In the genomic region with DNA sequence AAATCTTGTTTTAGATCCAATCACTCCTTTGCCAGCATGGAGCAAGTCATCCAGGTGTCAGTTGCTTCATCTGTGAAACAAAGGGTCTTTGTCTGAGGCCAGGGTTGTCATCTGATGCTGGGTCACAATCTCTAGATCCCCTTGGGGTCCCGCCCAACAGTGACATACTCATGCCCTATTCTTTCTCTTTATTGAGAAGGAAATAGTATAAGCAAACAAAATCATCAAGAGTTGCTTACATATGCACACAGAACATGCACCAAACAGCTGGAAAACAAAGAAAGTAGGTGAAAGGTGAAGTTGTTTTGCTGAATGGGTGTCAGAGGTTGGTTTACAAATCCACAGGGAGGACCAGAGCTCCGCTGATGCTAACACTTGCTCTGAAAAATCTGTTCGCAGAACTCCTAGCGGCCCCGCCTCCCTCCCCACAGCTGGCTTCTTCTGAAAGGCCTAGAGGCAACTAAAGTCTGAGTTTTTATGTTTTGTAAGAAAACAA, we compare ENCODE assay signal across 13 cellular contexts.
A peak's percentile ranks its signal among the peaks of the same experiment; 100 is the strongest.
DNase-seq lines count a peak whose midpoint lies in the region; ATAC-seq and TF ChIP-seq lines count a peak whose summit lies in the region.
"Had no signal": no experiment of that assay in that cellular context is flagged by ENCODE, and none has a peak within 500 bp of the region (broad histone marks: within the 10 kb centered on the region; RNA-seq: fewer than 3 reads in every experiment).

No MANE protein-coding gene starts in this region.

- in situ Hi-C loops in transverse colon (cut with MboI; ENCODE audit: low pct_ligation_motif_present in 1 of 4, low pct_unique_long_range_greater_than_20kb in 1 of 4, low sequenced_read_pairs in 3 of 4) = no loop called here

- intact Hi-C loops in transverse colon (cut with DNase I; ENCODE audit: low total_unique reads) = loop anchor here (5.0 kb wide), 1 partner anchor 1779 kb away; no protein-coding TSS in a partner anchor
- intact Hi-C loops in activated T-helper 2 cell treated with anti-CD3 and anti-CD28 coated beads, Interferon-gamma antibody, Interleukin-2, Interleukin-4, amounts not matched to agents 10 μg/mL and 5 μg/mL and 100 μg/mL, durations not matched to agents 14 hours and 24 hours and 36 hours (cut with micrococcal nuclease) = no loop called here

- peaks cover 3% of the 10 kb centered on the region for H3K4me1 Mint-ChIP-seq in activated T-helper 2 cell treated with anti-CD3 and anti-CD28 coated beads, Interferon-gamma antibody, Interleukin-2, Interleukin-4, amounts not matched to agents 10 μg/mL and 5 μg/mL and 100 μg/mL, durations not matched to agents 14 hours and 24 hours and 36 hours (ENCODE audit: low read depth)
- H3K4me1 Mint-ChIP-seq: activated naive CD8-positive, alpha-beta T cell treated with anti-CD3 and anti-CD28 coated beads, Interleukin-2, amount 10 ng/mL, durations not matched to agents 7 days and 5 days had no signal

- H3K9me3 Mint-ChIP-seq in activated T-helper 2 cell treated with anti-CD3 and anti-CD28 coated beads, Interferon-gamma antibody, Interleukin-2, Interleukin-4, amounts not matched to agents 10 μg/mL and 5 μg/mL and 100 μg/mL, durations not matched to agents 14 hours and 24 hours and 36 hours = no peaks in the 10 kb centered on the region
- H3K9me3 Mint-ChIP-seq: activated naive CD8-positive, alpha-beta T cell treated with anti-CD3 and anti-CD28 coated beads, Interleukin-2, amount 10 ng/mL, durations not matched to agents 7 days and 5 days had no signal

- H3K27ac ChIP-seq in transverse colon = peak overlapping the region in 1 of 4 donors; percentile 16
- H3K27ac ChIP-seq: A549, upper lobe of right lung had no signal

- no peak overlapping the region for H3K27ac Mint-ChIP-seq in activated T-helper 2 cell treated with anti-CD3 and anti-CD28 coated beads, Interferon-gamma antibody, Interleukin-2, Interleukin-4, amounts not matched to agents 10 μg/mL and 5 μg/mL and 100 μg/mL, durations not matched to agents 14 hours and 24 hours and 36 hours
- H3K27ac Mint-ChIP-seq: activated naive CD8-positive, alpha-beta T cell treated with anti-CD3 and anti-CD28 coated beads, Interleukin-2, amount 10 ng/mL, durations not matched to agents 7 days and 5 days had no signal

- H3K36me3 Mint-ChIP-seq in activated T-helper 2 cell treated with anti-CD3 and anti-CD28 coated beads, Interferon-gamma antibody, Interleukin-2, Interleukin-4, amounts not matched to agents 10 μg/mL and 5 μg/mL and 100 μg/mL, durations not matched to agents 14 hours and 24 hours and 36 hours (ENCODE audit: low read depth) = no peaks in the 10 kb centered on the region

- TF ChIP-seq POLR2A in transverse colon (IDR thresholded peaks at IDR 0.05) = no peak

- no peaks in the 10 kb centered on the region for H3K9me3 ChIP-seq in transverse colon
- H3K9me3 ChIP-seq: A549, upper lobe of right lung had no signal

- peaks cover 26% of the 10 kb centered on the region for H3K27me3 Mint-ChIP-seq in activated T-helper 2 cell treated with anti-CD3 and anti-CD28 coated beads, Interferon-gamma antibody, Interleukin-2, Interleukin-4, amounts not matched to agents 10 μg/mL and 5 μg/mL and 100 μg/mL, durations not matched to agents 14 hours and 24 hours and 36 hours (ENCODE audit: low read depth)

- WGBS in transverse colon (ENCODE audit: low coverage in 1 of 2), 2 donors = 35% methylated on average over 5 of the region's 5 CpGs

- no peak for TF ChIP-seq EP300 in transverse colon (IDR thresholded peaks at IDR 0.05; ENCODE audit: low read depth)

- TF ChIP-seq CTCF in choroid plexus epithelial cell (conservative IDR thresholded peaks at IDR 0.05; ENCODE audit: low read depth, low read length) (no peak), transverse colon (IDR thresholded peaks at IDR 0.05) (no peak)

- peaks cover 0 to 18% (median 11%) of the 10 kb centered on the region in 4 donors for H3K4me1 ChIP-seq in transverse colon

- H3K27me3 ChIP-seq in transverse colon = no peaks in the 10 kb centered on the region
- H3K27me3 ChIP-seq: upper lobe of right lung had no signal

- no peak for ATAC-seq in GM19397 (IDR thresholded peaks at IDR 0.05; ENCODE audit: unreplicated experiment)
- ATAC-seq: A549, upper lobe of right lung had no signal

- H3K4me3 ChIP-seq in choroid plexus epithelial cell (ENCODE audit: low read depth, low read length) (no peak overlapping the region), transverse colon (no peak overlapping the region)
- H3K4me3 ChIP-seq: A549, upper lobe of right lung had no signal

- H3K4me3 Mint-ChIP-seq in activated T-helper 2 cell treated with anti-CD3 and anti-CD28 coated beads, Interferon-gamma antibody, Interleukin-2, Interleukin-4, amounts not matched to agents 10 μg/mL and 5 μg/mL and 100 μg/mL, durations not matched to agents 14 hours and 24 hours and 36 hours (ENCODE audit: low read depth) = no peak overlapping the region
- H3K4me3 Mint-ChIP-seq: activated naive CD8-positive, alpha-beta T cell treated with anti-CD3 and anti-CD28 coated beads, Interleukin-2, amount 10 ng/mL, durations not matched to agents 7 days and 5 days had no signal

- DNase-seq in NCI-H2029 (lab: John Stamatoyannopoulos, UW) (peak; percentile 28), NCI-H2029 treated with DMSO at 0.1 percent for 48 hours (lab: John Stamatoyannopoulos, UW) (no peak), choroid plexus epithelial cell (ENCODE audit: low read depth) (peak; percentile 83), left kidney (ENCODE audit: low read depth, low spot score) (peak; percentile 76), transverse colon (peak; percentile 53)
- no peak for DNase-seq in activated T-helper 2 cell treated with anti-CD3 and anti-CD28 coated beads, Interferon-gamma antibody, Interleukin-2, Interleukin-4, amounts not matched to agents 10 μg/mL and 5 μg/mL and 100 μg/mL, durations not matched to agents 14 hours and 24 hours and 36 hours (ENCODE audit: low spot score)
- DNase-seq in effector CD8-positive, alpha-beta T cell (lab: John Stamatoyannopoulos, UW) = no peak
- DNase-seq: activated naive CD8-positive, alpha-beta T cell treated with anti-CD3 and anti-CD28 coated beads, Interleukin-2, amount 10 ng/mL, durations not matched to agents 7 days and 5 days; GDM1; T-helper 1 cell; upper lobe of right lung had no signal

- no peaks in the 10 kb centered on the region for H3K36me3 ChIP-seq in transverse colon
- H3K36me3 ChIP-seq: upper lobe of right lung had no signal

Comparison
In these comparisons a context has a peak if more than half of its experiments do, and no peak if none do; other contexts are left out.
1. DNase-seq: peak in NCI-H2029 (single experiment), choroid plexus epithelial cell (single experiment), left kidney (single experiment) and transverse colon (single experiment); none in NCI-H2029 treated with DMSO at 0.1 percent for 48 hours (single experiment), activated T-helper 2 cell treated with anti-CD3 and anti-CD28 coated beads, Interferon-gamma antibody, Interleukin-2, Interleukin-4, amounts not matched to agents 10 μg/mL and 5 μg/mL and 100 μg/mL, durations not matched to agents 14 hours and 24 hours and 36 hours (single experiment) and effector CD8-positive, alpha-beta T cell (single experiment).